In genomic region chr10:64215088-64215487, GRCh38 we compare ENCODE assay signal across 31 cellular contexts.
"Had no signal": no experiment of that assay in that cellular context is flagged by ENCODE, and none has a peak within 500 bp of the region (broad histone marks: within the 10 kb centered on the region; RNA-seq: fewer than 3 reads in every experiment).

No MANE protein-coding gene starts in this region.

- DNase-seq: activated effector memory CD4-positive, alpha-beta T cell treated with anti-CD3 and anti-CD28 coated beads, Interleukin-2, amount 50 U/mL, for 16 hours; activated effector memory CD4-positive, alpha-beta T cell treated with Interleukin-2 at 50 U/mL for 16 hours; activated gamma-delta T cell; activated gamma-delta T cell treated with Interleukin-2 at 50 U/mL for 16 hours; activated naive CD4-positive, alpha-beta T cell; activated naive CD4-positive, alpha-beta T cell treated with anti-CD3 and anti-CD28 coated beads for 36 hours; activated naive CD4-positive, alpha-beta T cell treated with anti-CD3 and anti-CD28 coated beads, Interleukin-2, amount 10 ng/mL, durations not matched to agents 7 days and 5 days; activated naive CD4-positive, alpha-beta T cell treated with anti-CD3 and anti-CD28 coated beads, Interleukin-2, amount 50 U/mL, for 16 hours; activated naive CD4-positive, alpha-beta T cell treated with Interleukin-2 at 50 U/mL for 16 hours; activated naive CD8-positive, alpha-beta T cell treated with anti-CD3 and anti-CD28 coated beads for 36 hours; activated naive CD8-positive, alpha-beta T cell treated with anti-CD3 and anti-CD28 coated beads, Interleukin-2, amount 10 ng/mL, durations not matched to agents 7 days and 5 days; activated naive CD8-positive, alpha-beta T cell treated with anti-CD3 and anti-CD28 coated beads, Interleukin-2, amount 50 U/mL, for 24 hours; activated T-cell treated with anti-CD3 and anti-CD28 coated beads for 4 hours; activated T-cell treated with anti-CD3 and anti-CD28 coated beads, Interleukin-2, amount 50 U/mL, for 1 hour; activated T-cell treated with anti-CD3 and anti-CD28 coated beads, Interleukin-2, amount 50 U/mL, for 24 hours; activated T-cell treated with anti-CD3 and anti-CD28 coated beads, Interleukin-2, amount 50 U/mL, for 4 hours; activated T-cell treated with anti-CD3 and anti-CD28 coated beads, Interleukin-2, amount 50 U/mL, for 48 hours; activated T-cell treated with anti-CD3 and anti-CD28 coated beads, Interleukin-2, amount 50 U/mL, for 72 hours; adrenal gland; amniotic stem cell; amygdala; anterior cingulate cortex; aorta; body of pancreas; caudate nucleus; cerebellar nuclear complex had no signal

- H3K27me3 ChIP-seq: adrenal gland, ascending aorta, body of pancreas, breast epithelium, cardiac muscle cell had no signal

- H3K9me3 ChIP-seq: adrenal gland, ascending aorta, body of pancreas, breast epithelium had no signal

- H3K27ac ChIP-seq: adrenal gland, ascending aorta, body of pancreas, breast epithelium, cardiac muscle cell had no signal

- H3K4me3 ChIP-seq: adrenal gland, ascending aorta, body of pancreas, breast epithelium, cardiac muscle cell had no signal

- ATAC-seq: activated naive CD4-positive, alpha-beta T cell treated with anti-CD3 and anti-CD28 coated beads, Interleukin-2, amount 50 U/mL, for 72 hours; activated naive CD8-positive, alpha-beta T cell treated with anti-CD3 and anti-CD28 coated beads, Interleukin-2, amount 50 U/mL, for 24 hours; activated T-cell treated with anti-CD3 and anti-CD28 coated beads, Interleukin-2, amount 50 U/mL, for 4 hours; activated T-cell treated with anti-CD3 and anti-CD28 coated beads, Interleukin-2, amount 50 U/mL, for 72 hours; activated T-helper 17 cell treated with anti-CD3 and anti-CD28 coated beads, Interleukin-2, amount 50 U/mL, for 72 hours; body of pancreas had no signal

- H3K4me1 ChIP-seq: adrenal gland, ascending aorta, body of pancreas, breast epithelium had no signal

- H3K36me3 ChIP-seq: adrenal gland, ascending aorta, breast epithelium, cardiac muscle cell had no signal
